ENCODE assay signal across 25 cellular contexts in genomic region chr1:189007824-189008223, GRCh38.
"Had no signal": no experiment of that assay in that cellular context is flagged by ENCODE, and none has a peak within 500 bp of the region (broad histone marks: within the 10 kb centered on the region; RNA-seq: fewer than 3 reads in every experiment).

No MANE protein-coding gene starts in this region.

- H3K9me3 ChIP-seq: colonic mucosa, esophagus squamous epithelium, gastrocnemius medialis, heart right ventricle, lower lobe of right lung had no signal

- H3K4me1 Mint-ChIP-seq: endodermal cell; memory B cell; naive thymus-derived CD4-positive, alpha-beta T cell had no signal

- H3K9me3 Mint-ChIP-seq: dendritic cell treated with granulocyte-macrophage colony-stimulating factor and Interleukin-4, amounts not matched to agents 40 ng/mL and 50 ng/mL, for 4 days; endodermal cell had no signal

- ATAC-seq: effector memory CD8-positive, alpha-beta T cell; esophagus mucosa; gastrocnemius medialis; heart right ventricle; left colon; left lobe of liver; left ventricle myocardium superior; naive thymus-derived CD4-positive, alpha-beta T cell had no signal

- H3K36me3 Mint-ChIP-seq: memory B cell; naive thymus-derived CD4-positive, alpha-beta T cell had no signal

- H3K4me3 ChIP-seq: colonic mucosa, esophagus squamous epithelium, gastrocnemius medialis, heart right ventricle, lower lobe of right lung had no signal

- DNase-seq: colonic mucosa; cortex of kidney; effector CD8-positive, alpha-beta T cell; effector memory CD8-positive, alpha-beta T cell; endodermal cell; erythroblast; esophagus squamous epithelium; foreskin fibroblast; foreskin melanocyte; gastrocnemius medialis; glutamatergic neuron; head of caudate nucleus; heart right ventricle; hippocampal formation; left colon; left ventricle myocardium superior; lower lobe of right lung; mammary epithelial cell; midbrain; naive thymus-derived CD4-positive, alpha-beta T cell had no signal

- H3K27ac ChIP-seq: colonic mucosa, epithelial cell of prostate, esophagus squamous epithelium, gastrocnemius medialis, heart right ventricle, lower lobe of right lung had no signal

- H3K36me3 ChIP-seq: colonic mucosa, esophagus squamous epithelium, gastrocnemius medialis, heart right ventricle, lower lobe of right lung had no signal

- H3K27me3 Mint-ChIP-seq: dendritic cell treated with granulocyte-macrophage colony-stimulating factor and Interleukin-4, amounts not matched to agents 40 ng/mL and 50 ng/mL, for 4 days; effector memory CD8-positive, alpha-beta T cell; memory B cell; naive thymus-derived CD4-positive, alpha-beta T cell had no signal

- H3K4me1 ChIP-seq: colonic mucosa, esophagus squamous epithelium, gastrocnemius medialis, heart right ventricle, lower lobe of right lung had no signal

- H3K27ac Mint-ChIP-seq: dendritic cell treated with granulocyte-macrophage colony-stimulating factor and Interleukin-4, amounts not matched to agents 40 ng/mL and 50 ng/mL, for 4 days; effector memory CD8-positive, alpha-beta T cell; endodermal cell; memory B cell; naive thymus-derived CD4-positive, alpha-beta T cell had no signal

- H3K27me3 ChIP-seq: colonic mucosa, esophagus squamous epithelium, gastrocnemius medialis, heart right ventricle had no signal

- H3K4me3 Mint-ChIP-seq: dendritic cell treated with granulocyte-macrophage colony-stimulating factor and Interleukin-4, amounts not matched to agents 40 ng/mL and 50 ng/mL, for 4 days; effector memory CD8-positive, alpha-beta T cell; endodermal cell; memory B cell; naive thymus-derived CD4-positive, alpha-beta T cell had no signal
